In genomic region chr12:103841690-103842584, GRCh38 we compare ENCODE assay signal across 8 cellular contexts. TPM values are rescaled to one million over a fixed set of nuclear protein-coding genes. Genes with fewer than 3 reads are reported as not detected.
A peak's percentile ranks its signal among the peaks of the same experiment; 100 is the strongest.
DNase-seq lines count a peak whose midpoint lies in the region; ATAC-seq and TF ChIP-seq lines count a peak whose summit lies in the region.

No MANE protein-coding gene starts in this region.

- peaks cover 20% of the 10 kb centered on the region for H3K4me1 Mint-ChIP-seq in activated naive CD4-positive, alpha-beta T cell treated with anti-CD3 and anti-CD28 coated beads, Interleukin-2, amount 10 ng/mL, durations not matched to agents 7 days and 5 days

- WGBS in prostate gland, result 56% methylated on average over 20 of the region's 20 CpGs

- DNase-seq in A172 (ENCODE audit: low spot score) (peak; percentile 91), RKO (ENCODE audit: low spot score) (peak; percentile 68), Right ventricle myocardium superior (peak; percentile 71), prostate gland (ENCODE audit: low spot score) (no peak)
- DNase-seq in activated naive CD4-positive, alpha-beta T cell treated with anti-CD3 and anti-CD28 coated beads, Interleukin-2, amount 10 ng/mL, durations not matched to agents 7 days and 5 days, result peak; percentile 37

- intact Hi-C loops in Right ventricle myocardium superior (cut with DNase I) (no loop called here), prostate gland (cut with DNase I) (loop anchor here (2.0 kb wide), 1 partner anchor 37 kb away; no protein-coding TSS in a partner anchor)

- H3K4me3 Mint-ChIP-seq in activated naive CD4-positive, alpha-beta T cell treated with anti-CD3 and anti-CD28 coated beads, Interleukin-2, amount 10 ng/mL, durations not matched to agents 7 days and 5 days, result peak overlapping the region; percentile 74

- H3K9me3 ChIP-seq in prostate gland, result no peaks in the 10 kb centered on the region

- peak overlapping the region; percentile 44 for H3K27ac Mint-ChIP-seq in activated naive CD4-positive, alpha-beta T cell treated with anti-CD3 and anti-CD28 coated beads, Interleukin-2, amount 10 ng/mL, durations not matched to agents 7 days and 5 days

- H3K9me3 Mint-ChIP-seq in activated naive CD4-positive, alpha-beta T cell treated with anti-CD3 and anti-CD28 coated beads, Interleukin-2, amount 10 ng/mL, durations not matched to agents 7 days and 5 days, result no peaks in the 10 kb centered on the region

- H3K36me3 ChIP-seq in prostate gland, result no peaks in the 10 kb centered on the region

- TF ChIP-seq POLR2A in prostate gland (IDR thresholded peaks at IDR 0.05), result no peak

- H3K27me3 Mint-ChIP-seq in activated naive CD4-positive, alpha-beta T cell treated with anti-CD3 and anti-CD28 coated beads, Interleukin-2, amount 10 ng/mL, durations not matched to agents 7 days and 5 days, result peaks cover 41% of the 10 kb centered on the region

- peak overlapping the region; percentile 78 to 81 for H3K27ac ChIP-seq in prostate gland

- H3K36me3 Mint-ChIP-seq in activated naive CD4-positive, alpha-beta T cell treated with anti-CD3 and anti-CD28 coated beads, Interleukin-2, amount 10 ng/mL, durations not matched to agents 7 days and 5 days, result no peaks in the 10 kb centered on the region

- H3K4me3 ChIP-seq in prostate gland, result peak overlapping the region; percentile 63 to 78

- no peak for TF ChIP-seq CTCF in prostate gland (IDR thresholded peaks at IDR 0.05)

- H3K4me1 ChIP-seq in prostate gland (replicated peaks), result no peaks in the 10 kb centered on the region

- peak; percentile 10 for ATAC-seq in GM18870 (IDR thresholded peaks at IDR 0.05; ENCODE audit: unreplicated experiment)
- peak; percentile 8 for ATAC-seq in HG03565 (IDR thresholded peaks at IDR 0.05; ENCODE audit: unreplicated experiment)
- peak; percentile 75 for ATAC-seq in Right ventricle myocardium superior (ENCODE audit: poor library complexity)
- ATAC-seq in HG02973 (IDR thresholded peaks at IDR 0.05; ENCODE audit: unreplicated experiment), result no peak

- CTCF ChIA-PET in activated naive CD4-positive, alpha-beta T cell treated with anti-CD3 and anti-CD28 coated beads, Interleukin-2, amount 10 ng/mL, durations not matched to agents 7 days and 5 days (lab: Charles Lee), result no interaction called here

- no peaks in the 10 kb centered on the region for H3K27me3 ChIP-seq in prostate gland (replicated peaks; ENCODE audit: insufficient read depth)

RNA-seq across cellular contexts. Expression of gene NT5DC3, which starts 0.9 kb away (rescaled TPM):
- total RNA-seq in A172 (2014; rRNA removed; shearing (Covaris generic)), result 12.6 and 12.7 TPM in 2 replicates
- total RNA-seq in Right ventricle myocardium superior (2.8 TPM), prostate gland (10 to 100 TPM; 12.4 to 29.7 TPM)
